In genomic region chr2:108936868-108937265, GRCh38 we compare ENCODE assay signal across 1 cellular context.
TF ChIP-seq lines count a peak whose summit lies in the region.

No MANE protein-coding gene starts in this region.

TF ChIP-seq in H1, 55 proteins besides CTCF, POLR2A, EP300 and RAD21:
- TF ChIP-seq TEAD4 (IDR thresholded peaks at IDR 0.05; ENCODE audit: low read depth, low read length): no peak
- TF ChIP-seq SP4 (IDR thresholded peaks at IDR 0.05; ENCODE audit: low read length): no peak
- no peak for TF ChIP-seq FOSL1 (IDR thresholded peaks at IDR 0.05; ENCODE audit: insufficient read depth, low read depth, low read length)
TF ChIP-seq in H1: peak in this region for 0.
